Comparison of ENCODE assay signal across 10 cellular contexts in the genomic region with DNA sequence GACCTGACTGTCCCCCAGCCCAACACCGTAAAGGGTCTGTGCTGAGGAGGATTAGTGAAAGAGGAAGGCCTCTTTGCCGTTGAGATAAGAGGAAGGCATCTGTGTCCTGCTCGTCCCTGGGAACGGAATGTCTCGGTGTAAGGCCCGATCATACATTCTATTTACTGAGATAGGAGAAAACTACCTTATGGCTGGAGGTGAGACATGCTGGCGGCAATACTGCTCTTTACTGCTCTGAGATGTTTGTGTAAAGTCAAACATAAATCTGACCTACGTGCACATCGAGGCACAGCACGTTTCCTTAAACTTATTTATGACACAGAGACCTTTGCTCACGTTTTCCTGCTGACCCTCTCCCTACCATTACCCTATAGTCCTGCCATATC. TPM values are rescaled to one million over a fixed set of nuclear protein-coding genes. Genes with fewer than 3 reads are reported as not detected.
"Had no signal": no experiment of that assay in that cellular context is flagged by ENCODE, and none has a peak within 500 bp of the region (broad histone marks: within the 10 kb centered on the region; RNA-seq: fewer than 3 reads in every experiment).

No MANE protein-coding gene starts in this region.

RNA-seq across cellular contexts. Expression of a gene that starts 5.2 kb away (rescaled TPM):
- total RNA-seq: glomerular endothelial cell, mesothelial cell of epicardium, pulmonary artery endothelial cell, SJCRH30 had no signal

RNA-seq across cellular contexts. Expression of a gene that starts 37.4 kb away (rescaled TPM):
- total RNA-seq: activated CD4-positive, alpha-beta memory T cell treated with anti-CD3 and anti-CD28 coated beads, Interleukin-2, amount 10 ng/mL, durations not matched to agents 7 days and 5 days; activated T-helper 1 cell treated with anti-CD3 and anti-CD28 coated beads, Interleukin-12 subunit alpha, Interleukin-12 subunit beta, Interleukin-2, Interleukin-4 antibody, amounts not matched to agents 30 ng/mL and 10 ng/mL and 1 ng/mL, durations not matched to agents 14 hours and 24 hours and 36 hours; esophagus mucosa; glomerular endothelial cell; osteoblast; pulmonary artery endothelial cell; sciatic nerve; SJCRH30; upper lobe of right lung had no signal
